ENCODE assay signal across 1 cellular context in the genomic region with DNA sequence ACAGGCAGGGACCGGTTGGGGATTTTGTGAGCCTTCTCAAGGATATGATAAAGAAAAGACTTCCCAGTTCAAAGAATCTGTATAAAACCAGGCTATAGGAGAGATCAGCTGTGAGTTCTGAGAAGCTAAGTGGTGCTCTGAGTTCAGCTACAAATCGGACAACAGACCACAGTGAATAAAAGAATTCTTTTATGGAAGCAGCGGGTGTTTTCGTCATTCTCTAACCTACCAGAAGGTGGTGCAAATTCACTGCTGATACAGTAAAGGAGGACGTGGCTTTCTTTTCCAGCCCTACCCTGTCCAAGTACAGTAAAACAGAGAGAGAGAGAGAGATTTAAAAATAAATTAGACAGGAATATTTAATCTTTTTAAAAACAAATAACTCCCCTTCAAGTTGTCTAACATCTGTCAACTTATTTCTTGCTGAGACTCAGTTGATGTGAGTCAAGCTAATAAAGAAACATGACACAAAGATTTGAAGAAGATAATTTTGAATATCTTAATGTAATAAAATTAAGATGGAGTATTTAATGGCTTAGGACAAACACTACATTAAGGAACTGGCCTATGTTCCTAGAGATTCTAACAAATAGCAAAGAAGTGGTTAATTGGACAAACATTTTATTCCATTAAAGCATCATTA.
TF ChIP-seq lines count a peak whose summit lies in the region.

No MANE protein-coding gene starts in this region.

TF ChIP-seq in GM23338, 12 proteins besides CTCF, POLR2A, EP300 and RAD21 (continued from another document):
- no peak for TF ChIP-seq ZNF462 (CRISPR knock-in tag; IDR thresholded peaks at IDR 0.05)
- no peak for TF ChIP-seq EZH2 (IDR thresholded peaks at IDR 0.05; ENCODE audit: low read depth, unreplicated experiment)
- TF ChIP-seq, protein P1, sequence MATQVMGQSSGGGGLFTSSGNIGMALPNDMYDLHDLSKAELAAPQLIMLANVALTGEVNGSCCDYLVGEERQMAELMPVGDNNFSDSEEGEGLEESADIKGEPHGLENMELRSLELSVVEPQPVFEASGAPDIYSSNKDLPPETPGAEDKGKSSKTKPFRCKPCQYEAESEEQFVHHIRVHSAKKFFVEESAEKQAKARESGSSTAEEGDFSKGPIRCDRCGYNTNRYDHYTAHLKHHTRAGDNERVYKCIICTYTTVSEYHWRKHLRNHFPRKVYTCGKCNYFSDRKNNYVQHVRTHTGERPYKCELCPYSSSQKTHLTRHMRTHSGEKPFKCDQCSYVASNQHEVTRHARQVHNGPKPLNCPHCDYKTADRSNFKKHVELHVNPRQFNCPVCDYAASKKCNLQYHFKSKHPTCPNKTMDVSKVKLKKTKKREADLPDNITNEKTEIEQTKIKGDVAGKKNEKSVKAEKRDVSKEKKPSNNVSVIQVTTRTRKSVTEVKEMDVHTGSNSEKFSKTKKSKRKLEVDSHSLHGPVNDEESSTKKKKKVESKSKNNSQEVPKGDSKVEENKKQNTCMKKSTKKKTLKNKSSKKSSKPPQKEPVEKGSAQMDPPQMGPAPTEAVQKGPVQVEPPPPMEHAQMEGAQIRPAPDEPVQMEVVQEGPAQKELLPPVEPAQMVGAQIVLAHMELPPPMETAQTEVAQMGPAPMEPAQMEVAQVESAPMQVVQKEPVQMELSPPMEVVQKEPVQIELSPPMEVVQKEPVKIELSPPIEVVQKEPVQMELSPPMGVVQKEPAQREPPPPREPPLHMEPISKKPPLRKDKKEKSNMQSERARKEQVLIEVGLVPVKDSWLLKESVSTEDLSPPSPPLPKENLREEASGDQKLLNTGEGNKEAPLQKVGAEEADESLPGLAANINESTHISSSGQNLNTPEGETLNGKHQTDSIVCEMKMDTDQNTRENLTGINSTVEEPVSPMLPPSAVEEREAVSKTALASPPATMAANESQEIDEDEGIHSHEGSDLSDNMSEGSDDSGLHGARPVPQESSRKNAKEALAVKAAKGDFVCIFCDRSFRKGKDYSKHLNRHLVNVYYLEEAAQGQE (IDR thresholded peaks at IDR 0.05; ENCODE audit: unreplicated experiment): no peak
- TF ChIP-seq ZNF114 (CRISPR knock-in tag; IDR thresholded peaks at IDR 0.05): no peak
- no peak for TF ChIP-seq EZH2phosphoT487 (IDR thresholded peaks at IDR 0.05; ENCODE audit: unreplicated experiment)
- no peak for TF ChIP-seq JUNB (IDR thresholded peaks at IDR 0.05; ENCODE audit: unreplicated experiment)
- TF ChIP-seq ETS1 (IDR thresholded peaks at IDR 0.05): no peak
